In the genomic region with DNA sequence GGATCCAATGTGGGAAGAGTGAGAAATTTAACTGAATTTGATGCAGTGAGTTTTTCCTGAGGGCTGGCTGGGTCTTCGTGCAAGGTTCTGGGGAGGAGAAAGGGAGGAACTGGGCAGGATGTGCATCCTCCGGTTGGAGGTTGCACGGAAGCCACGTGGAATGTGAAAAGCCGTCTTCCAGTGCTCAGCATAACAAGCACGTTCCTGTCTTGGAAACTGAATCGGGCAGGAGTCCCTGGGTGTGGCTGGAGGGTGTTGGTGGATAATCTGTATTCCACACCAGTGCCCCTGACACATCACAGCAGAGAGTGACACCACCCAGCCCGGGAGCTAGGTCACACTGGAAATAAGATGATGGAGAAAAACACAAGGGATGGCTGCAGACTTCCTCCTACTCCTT, we compare ENCODE assay signal across 18 cellular contexts.
"Had no signal": no experiment of that assay in that cellular context is flagged by ENCODE, and none has a peak within 500 bp of the region (broad histone marks: within the 10 kb centered on the region; RNA-seq: fewer than 3 reads in every experiment).

No MANE protein-coding gene starts in this region.

- H3K27ac ChIP-seq: body of pancreas, coronary artery, left lung, tibial nerve had no signal

- ATAC-seq: activated CD4-positive, alpha-beta T cell treated with anti-CD3 and anti-CD28 coated beads for 36 hours; activated T-helper 17 cell treated with anti-CD3 and anti-CD28 coated beads, Interleukin-2, amount 50 U/mL, for 72 hours; body of pancreas; left lung; WTC11 had no signal

- H3K27me3 ChIP-seq: body of pancreas, tibial nerve had no signal

- H3K9me3 ChIP-seq: body of pancreas, left lung, tibial nerve had no signal

- FAIRE-seq: frontal cortex, kidney, TTC549, urothelium cell line had no signal

- DNase-seq: activated CD4-positive, alpha-beta memory T cell treated with anti-CD3 and anti-CD28 coated beads for 36 hours; activated CD4-positive, alpha-beta T cell treated with anti-CD3 and anti-CD28 coated beads for 36 hours; activated naive CD4-positive, alpha-beta T cell; activated T-cell treated with anti-CD3 and anti-CD28 coated beads for 4 hours; body of pancreas; effector CD4-positive, alpha-beta T cell; hypothalamus; kidney; left lung; occipital lobe; retina had no signal

- H3K4me1 ChIP-seq: left lung had no signal

- H3K36me3 ChIP-seq: left lung, tibial nerve had no signal

- H3K4me3 ChIP-seq: body of pancreas, coronary artery, left lung, tibial nerve had no signal
